16 cellular contexts compared by ENCODE assay signal in genomic region chr9:26181836-26182235, GRCh38.
A peak's percentile ranks its signal among the peaks of the same experiment; 100 is the strongest.
DNase-seq lines count a peak whose midpoint lies in the region; ATAC-seq, FAIRE-seq and TF ChIP-seq lines count a peak whose summit lies in the region.
"Had no signal": no experiment of that assay in that cellular context is flagged by ENCODE, and none has a peak within 500 bp of the region (broad histone marks: within the 10 kb centered on the region; RNA-seq: fewer than 3 reads in every experiment).

No MANE protein-coding gene starts in this region.

- no peaks in the 10 kb centered on the region for H3K27me3 Mint-ChIP-seq in natural killer cell (ENCODE audit: low read depth in 2 of 2)

- no peak for ATAC-seq in natural killer cell
- ATAC-seq: CD8-positive, alpha-beta T cell; GM23338 had no signal

- no peak overlapping the region for H3K27ac Mint-ChIP-seq in natural killer cell
- H3K27ac Mint-ChIP-seq: CD14-positive monocyte; CD8-positive, alpha-beta T cell; GM23338 had no signal

- FAIRE-seq in GM12892 (lab: Jason Lieb, UNC) (no peak), urothelium cell line (lab: Jason Lieb, UNC) (no peak)
- FAIRE-seq: D721Med had no signal

- H3K4me1 Mint-ChIP-seq in natural killer cell = no peaks in the 10 kb centered on the region
- H3K4me1 Mint-ChIP-seq: CD14-positive monocyte had no signal

- TF ChIP-seq POLR2A in GM12892 (IDR thresholded peaks at IDR 0.05; ENCODE audit: low read depth, low read length) = no peak

- intact Hi-C loops in natural killer cell (cut with micrococcal nuclease) = no loop called here

- H3K4me3 Mint-ChIP-seq in natural killer cell = no peak overlapping the region
- H3K4me3 Mint-ChIP-seq: CD14-positive monocyte; CD8-positive, alpha-beta T cell; GM23338 had no signal

- DNase-seq in NCI-H82 (lab: John Stamatoyannopoulos, UW) (peak; percentile 11), NCI-H82 treated with DMSO at 0.1 percent for 48 hours (lab: John Stamatoyannopoulos, UW; ENCODE audit: unreplicated experiment) (no peak), brain pericyte (ENCODE audit: low read depth, low spot score) (peak; percentile 4), myocyte (ENCODE audit: low read depth) (peak; percentile 43), natural killer cell (no peak), GM12892 (ENCODE audit: insufficient read length) (no peak), NCI-H1417 treated with DMSO at 0.1 percent for 48 hours (lab: John Stamatoyannopoulos, UW) (no peak), urothelium cell line (ENCODE audit: low spot score) (no peak)
- DNase-seq: CD8-positive, alpha-beta T cell; COR-L47; DND-41; GF-D8; H7 had no signal

- H3K36me3 Mint-ChIP-seq in natural killer cell = no peaks in the 10 kb centered on the region
- H3K36me3 Mint-ChIP-seq: CD14-positive monocyte; CD8-positive, alpha-beta T cell had no signal

- H3K9me3 Mint-ChIP-seq in natural killer cell = peaks cover 15% of the 10 kb centered on the region in 2 donors
- H3K9me3 Mint-ChIP-seq: GM23338 had no signal

- TF ChIP-seq CTCF in natural killer cell (IDR thresholded peaks at IDR 0.05) = no peak

Comparison
In these comparisons a context has a peak if more than half of its experiments do, and no peak if none do; other contexts are left out.
1. DNase-seq: peak in NCI-H82 (single experiment), brain pericyte (single experiment) and myocyte (single experiment); none in NCI-H82 treated with DMSO at 0.1 percent for 48 hours (single experiment), natural killer cell (single experiment), GM12892 (single experiment), NCI-H1417 treated with DMSO at 0.1 percent for 48 hours (single experiment) and urothelium cell line (single experiment).